In the genomic region with DNA sequence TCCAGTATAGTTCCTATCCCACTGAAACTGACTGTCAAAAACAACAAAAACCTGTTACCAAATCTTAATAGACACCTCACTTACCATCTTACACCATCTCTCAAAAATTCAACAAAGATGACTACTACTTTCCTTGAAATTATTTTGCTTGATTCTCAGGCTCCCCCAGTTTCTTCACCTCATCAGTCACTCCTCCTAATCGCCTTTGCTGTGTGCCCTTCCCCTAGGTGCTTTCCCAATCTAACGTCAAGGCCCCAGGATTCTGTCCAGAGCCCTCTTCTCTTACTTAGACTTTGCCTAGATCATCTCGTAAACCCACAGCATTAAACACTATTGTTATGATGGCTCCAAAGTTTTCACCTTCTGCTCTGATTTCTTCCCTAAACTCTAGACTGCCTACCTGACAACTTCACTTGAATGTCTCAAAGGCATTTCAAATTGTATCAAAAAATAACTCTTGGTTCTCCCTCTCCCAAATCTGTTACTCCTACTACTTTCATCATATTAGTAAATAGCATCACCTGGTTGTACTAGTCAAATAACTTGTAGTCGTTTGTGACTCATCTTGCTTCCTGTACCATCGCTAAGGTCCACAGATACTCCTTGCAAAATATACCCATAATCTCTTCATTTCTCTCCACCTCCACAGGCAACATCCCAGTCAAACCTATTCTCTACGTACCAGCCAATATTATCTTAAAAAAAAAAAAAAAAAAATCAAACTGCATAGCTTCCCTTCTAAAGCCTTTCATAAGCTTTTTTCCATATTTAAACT, we compare ENCODE assay signal across 18 cellular contexts. TPM values are rescaled to one million over a fixed set of nuclear protein-coding genes. Genes with fewer than 3 reads are reported as not detected.
DNase-seq lines count a peak whose midpoint lies in the region; ATAC-seq lines count a peak whose summit lies in the region.
"Had no signal": no experiment of that assay in that cellular context is flagged by ENCODE, and none has a peak within 500 bp of the region (broad histone marks: within the 10 kb centered on the region; RNA-seq: fewer than 3 reads in every experiment).

No MANE protein-coding gene starts in this region.

- H3K4me1 Mint-ChIP-seq in activated naive CD4-positive, alpha-beta T cell treated with anti-CD3 and anti-CD28 coated beads for 36 hours (ENCODE audit: low read depth): peaks cover 43% of the 10 kb centered on the region
- peaks cover 48% of the 10 kb centered on the region for H3K4me1 Mint-ChIP-seq in activated T-helper 1 cell treated with anti-CD3 and anti-CD28 coated beads, Interleukin-12 subunit alpha, Interleukin-12 subunit beta, Interleukin-2, Interleukin-4 antibody, amounts not matched to agents 30 ng/mL and 10 ng/mL and 1 ng/mL, durations not matched to agents 14 hours and 24 hours and 36 hours (ENCODE audit: low read depth)
- H3K4me1 Mint-ChIP-seq in stimulated activated memory B cell treated with anti-CD40 and anti-IgM and Interleukin-4, amounts not matched to agents 10 μg/mL and 1 μg/mL and 100 μg/mL, for 72 hours: peaks cover 56% of the 10 kb centered on the region

- intact Hi-C loops in activated naive CD4-positive, alpha-beta T cell treated with anti-CD3 and anti-CD28 coated beads for 36 hours (cut with micrococcal nuclease): loop anchor here (1.0 kb wide), 2 partner anchors 9 to 16 kb away; no protein-coding TSS in a partner anchor
- intact Hi-C loops in activated T-helper 1 cell treated with anti-CD3 and anti-CD28 coated beads, Interleukin-12 subunit alpha, Interleukin-12 subunit beta, Interleukin-2, Interleukin-4 antibody, amounts not matched to agents 30 ng/mL and 10 ng/mL and 1 ng/mL, durations not matched to agents 14 hours and 24 hours and 36 hours (cut with micrococcal nuclease): loop anchor here (1.0 to 5.0 kb wide), 4 partner anchors 9 to 1419 kb away; partner anchors contain the start of gene C16orf87
- intact Hi-C loops in right cardiac atrium (cut with DNase I): no loop called here

- H3K9me3 Mint-ChIP-seq in activated naive CD4-positive, alpha-beta T cell treated with anti-CD3 and anti-CD28 coated beads for 36 hours: peaks cover 8% of the 10 kb centered on the region
- H3K9me3 Mint-ChIP-seq in activated T-helper 1 cell treated with anti-CD3 and anti-CD28 coated beads, Interleukin-12 subunit alpha, Interleukin-12 subunit beta, Interleukin-2, Interleukin-4 antibody, amounts not matched to agents 30 ng/mL and 10 ng/mL and 1 ng/mL, durations not matched to agents 14 hours and 24 hours and 36 hours: peaks cover 19% of the 10 kb centered on the region
- peaks cover 3% of the 10 kb centered on the region for H3K9me3 Mint-ChIP-seq in stimulated activated memory B cell treated with anti-CD40 and anti-IgM and Interleukin-4, amounts not matched to agents 10 μg/mL and 1 μg/mL and 100 μg/mL, for 72 hours

- H3K27ac Mint-ChIP-seq in activated naive CD4-positive, alpha-beta T cell treated with anti-CD3 and anti-CD28 coated beads for 36 hours: peak overlapping the region; percentile 73
- peak overlapping the region; percentile 86 for H3K27ac Mint-ChIP-seq in activated T-helper 1 cell treated with anti-CD3 and anti-CD28 coated beads, Interleukin-12 subunit alpha, Interleukin-12 subunit beta, Interleukin-2, Interleukin-4 antibody, amounts not matched to agents 30 ng/mL and 10 ng/mL and 1 ng/mL, durations not matched to agents 14 hours and 24 hours and 36 hours
- peak overlapping the region; percentile 35 for H3K27ac Mint-ChIP-seq in stimulated activated memory B cell treated with anti-CD40 and anti-IgM and Interleukin-4, amounts not matched to agents 10 μg/mL and 1 μg/mL and 100 μg/mL, for 72 hours
- H3K27ac Mint-ChIP-seq: endodermal cell had no signal

- H3K4me1 ChIP-seq in right cardiac atrium (ENCODE audit: control insufficient read depth, insufficient read depth, low read length): no peaks in the 10 kb centered on the region

- WGBS in right cardiac atrium: 78% methylated on average over 6 of the region's 6 CpGs

- H3K27me3 Mint-ChIP-seq in activated naive CD4-positive, alpha-beta T cell treated with anti-CD3 and anti-CD28 coated beads for 36 hours (ENCODE audit: low read depth): no peaks in the 10 kb centered on the region
- no peaks in the 10 kb centered on the region for H3K27me3 Mint-ChIP-seq in activated T-helper 1 cell treated with anti-CD3 and anti-CD28 coated beads, Interleukin-12 subunit alpha, Interleukin-12 subunit beta, Interleukin-2, Interleukin-4 antibody, amounts not matched to agents 30 ng/mL and 10 ng/mL and 1 ng/mL, durations not matched to agents 14 hours and 24 hours and 36 hours (ENCODE audit: insufficient read depth)
- H3K27me3 Mint-ChIP-seq in stimulated activated memory B cell treated with anti-CD40 and anti-IgM and Interleukin-4, amounts not matched to agents 10 μg/mL and 1 μg/mL and 100 μg/mL, for 72 hours: no peaks in the 10 kb centered on the region

- H3K27ac ChIP-seq in right cardiac atrium (ENCODE audit: low read length): no peak overlapping the region
- H3K27ac ChIP-seq: left ventricle myocardium inferior, psoas muscle had no signal

- H3K27me3 ChIP-seq in right cardiac atrium (ENCODE audit: control insufficient read depth, insufficient read depth): no peaks in the 10 kb centered on the region
- H3K27me3 ChIP-seq: cardiac muscle cell had no signal

- no peak overlapping the region for H3K4me3 ChIP-seq in right cardiac atrium (ENCODE audit: low read length)
- H3K4me3 ChIP-seq: cardiac muscle cell, left ventricle myocardium inferior, psoas muscle had no signal

- DNase-seq in activated naive CD4-positive, alpha-beta T cell treated with anti-CD3 and anti-CD28 coated beads for 36 hours: peak; percentile 30
- DNase-seq in activated naive CD4-positive, alpha-beta T cell treated with anti-CD3 and anti-CD28 coated beads, Interleukin-2, amount 50 U/mL, for 16 hours: no peak
- DNase-seq in activated T-helper 1 cell treated with anti-CD3 and anti-CD28 coated beads, Interleukin-12 subunit alpha, Interleukin-12 subunit beta, Interleukin-2, Interleukin-4 antibody, amounts not matched to agents 30 ng/mL and 10 ng/mL and 1 ng/mL, durations not matched to agents 14 hours and 24 hours and 36 hours (ENCODE audit: low spot score): no peak
- DNase-seq in right cardiac atrium (no peak), HUDEP-2 (lab: John Stamatoyannopoulos, UW; ENCODE audit: unreplicated experiment in 76 of 76) (no peak)
- DNase-seq: Caco-2; endodermal cell; H9; left ventricle myocardium inferior; NCI-H1105; NK-92 treated with Interleukin-12 subunit alpha and Interleukin-12 subunit beta, amount 100 ng/mL, for 24 hours; psoas muscle; SIG-M5; T-helper 9 cell had no signal

- CTCF ChIA-PET in activated naive CD4-positive, alpha-beta T cell treated with anti-CD3 and anti-CD28 coated beads for 36 hours (lab: Charles Lee): interaction anchor here (0.6 to 1.5 kb wide), 4 partner anchors 9 to 138 kb away, joined by 3 to 6 read pairs (median 4); no protein-coding TSS in a partner anchor

- peaks cover 18% of the 10 kb centered on the region for H3K36me3 Mint-ChIP-seq in activated naive CD4-positive, alpha-beta T cell treated with anti-CD3 and anti-CD28 coated beads for 36 hours (ENCODE audit: low read depth)
- H3K36me3 Mint-ChIP-seq in activated T-helper 1 cell treated with anti-CD3 and anti-CD28 coated beads, Interleukin-12 subunit alpha, Interleukin-12 subunit beta, Interleukin-2, Interleukin-4 antibody, amounts not matched to agents 30 ng/mL and 10 ng/mL and 1 ng/mL, durations not matched to agents 14 hours and 24 hours and 36 hours (ENCODE audit: low read depth): peaks cover 49% of the 10 kb centered on the region
- H3K36me3 Mint-ChIP-seq in stimulated activated memory B cell treated with anti-CD40 and anti-IgM and Interleukin-4, amounts not matched to agents 10 μg/mL and 1 μg/mL and 100 μg/mL, for 72 hours: peaks cover 52% of the 10 kb centered on the region

- H3K4me3 Mint-ChIP-seq in activated naive CD4-positive, alpha-beta T cell treated with anti-CD3 and anti-CD28 coated beads for 36 hours: no peak overlapping the region
- peak overlapping the region; percentile 6 for H3K4me3 Mint-ChIP-seq in activated T-helper 1 cell treated with anti-CD3 and anti-CD28 coated beads, Interleukin-12 subunit alpha, Interleukin-12 subunit beta, Interleukin-2, Interleukin-4 antibody, amounts not matched to agents 30 ng/mL and 10 ng/mL and 1 ng/mL, durations not matched to agents 14 hours and 24 hours and 36 hours
- no peak overlapping the region for H3K4me3 Mint-ChIP-seq in stimulated activated memory B cell treated with anti-CD40 and anti-IgM and Interleukin-4, amounts not matched to agents 10 μg/mL and 1 μg/mL and 100 μg/mL, for 72 hours
- H3K4me3 Mint-ChIP-seq: endodermal cell, H9 had no signal

- ATAC-seq in HG02571 (IDR thresholded peaks at IDR 0.05; ENCODE audit: unreplicated experiment) (peak; percentile 49), HG02970 (IDR thresholded peaks at IDR 0.05; ENCODE audit: low FRiP score, unreplicated experiment) (no peak), right cardiac atrium (no peak)
- ATAC-seq in stimulated activated memory B cell treated with anti-CD40 and anti-IgM and Interleukin-4, amounts not matched to agents 10 μg/mL and 1 μg/mL and 100 μg/mL, for 72 hours: peak; percentile 50
- ATAC-seq: psoas muscle had no signal

- no peaks in the 10 kb centered on the region for H3K9me3 ChIP-seq in right cardiac atrium (ENCODE audit: control insufficient read depth, low read length)
- H3K9me3 ChIP-seq: Caco-2, psoas muscle had no signal

RNA-seq across cellular contexts. Expression of gene C16orf87, which starts 18.0 kb away (rescaled TPM):
- 10 to 100 TPM; 13.4 to 13.5 TPM for total RNA-seq in activated naive CD4-positive, alpha-beta T cell treated with anti-CD3 and anti-CD28 coated beads for 36 hours
- total RNA-seq in activated T-helper 1 cell treated with anti-CD3 and anti-CD28 coated beads, Interleukin-12 subunit alpha, Interleukin-12 subunit beta, Interleukin-2, Interleukin-4 antibody, amounts not matched to agents 30 ng/mL and 10 ng/mL and 1 ng/mL, durations not matched to agents 14 hours and 24 hours and 36 hours: 40.8 and 44.5 TPM in 2 replicates
- 10 to 100 TPM; 12.0 to 16.7 (median 14.7) TPM for total RNA-seq in right cardiac atrium
- 7.5 TPM for polyA plus RNA-seq in right cardiac atrium

Comparison
In these comparisons a context has a peak if more than half of its experiments do, and no peak if none do; other contexts are left out.
1. H3K27ac Mint-ChIP-seq: peak in every context shown above with its lines; median percentile 86 in activated T-helper 1 cell treated with anti-CD3 and anti-CD28 coated beads, Interleukin-12 subunit alpha, Interleukin-12 subunit beta, Interleukin-2, Interleukin-4 antibody, amounts not matched to agents 30 ng/mL and 10 ng/mL and 1 ng/mL, durations not matched to agents 14 hours and 24 hours and 36 hours; 73 in activated naive CD4-positive, alpha-beta T cell treated with anti-CD3 and anti-CD28 coated beads for 36 hours; 35 in stimulated activated memory B cell treated with anti-CD40 and anti-IgM and Interleukin-4, amounts not matched to agents 10 μg/mL and 1 μg/mL and 100 μg/mL, for 72 hours.
2. ATAC-seq: peak in HG02571 (single experiment) and stimulated activated memory B cell treated with anti-CD40 and anti-IgM and Interleukin-4, amounts not matched to agents 10 μg/mL and 1 μg/mL and 100 μg/mL, for 72 hours (single experiment); none in HG02970 (single experiment) and right cardiac atrium (0 of 2).
3. intact Hi-C loops: an anchor here in activated naive CD4-positive, alpha-beta T cell treated with anti-CD3 and anti-CD28 coated beads for 36 hours (1.0 kb wide) and activated T-helper 1 cell treated with anti-CD3 and anti-CD28 coated beads, Interleukin-12 subunit alpha, Interleukin-12 subunit beta, Interleukin-2, Interleukin-4 antibody, amounts not matched to agents 30 ng/mL and 10 ng/mL and 1 ng/mL, durations not matched to agents 14 hours and 24 hours and 36 hours (1.0 to 5.0 kb wide); none called in right cardiac atrium.